ENCODE assay signal across 11 cellular contexts in the genomic region with DNA sequence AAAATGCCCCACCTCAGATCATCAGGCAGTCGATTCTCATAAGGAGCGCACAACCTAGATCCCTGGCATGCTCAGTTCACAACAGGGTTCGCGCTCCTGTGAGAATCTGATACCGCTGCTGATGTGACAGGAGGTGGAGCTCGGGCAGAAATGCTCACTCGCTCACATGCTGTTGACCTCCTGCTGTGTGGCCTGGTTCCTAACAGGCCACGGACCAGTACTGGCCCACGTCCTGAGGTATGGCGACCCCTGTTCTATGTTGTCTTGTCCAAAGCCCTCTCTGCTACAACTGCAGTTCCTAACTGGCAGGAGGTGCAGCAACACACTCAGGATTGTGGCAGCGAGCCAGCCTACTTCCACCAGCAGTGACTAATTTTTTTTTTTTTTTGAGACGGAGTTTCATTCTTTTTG.
DNase-seq lines count a peak whose midpoint lies in the region; ATAC-seq and TF ChIP-seq lines count a peak whose summit lies in the region.
"Had no signal": no experiment of that assay in that cellular context is flagged by ENCODE, and none has a peak within 500 bp of the region (broad histone marks: within the 10 kb centered on the region; RNA-seq: fewer than 3 reads in every experiment).

No MANE protein-coding gene starts in this region.

- peaks cover 5% of the 10 kb centered on the region for H3K9me3 Mint-ChIP-seq in endodermal cell
- H3K9me3 Mint-ChIP-seq in activated CD4-positive, alpha-beta T cell treated with anti-CD3 and anti-CD28 coated beads, Interleukin-2, amount 10 ng/mL, durations not matched to agents 24 days and 14 days = no peaks in the 10 kb centered on the region
- H3K9me3 Mint-ChIP-seq: activated T-helper 1 cell treated with anti-CD3 and anti-CD28 coated beads, Interleukin-12 subunit alpha, Interleukin-12 subunit beta, Interleukin-2, Interleukin-4 antibody, amounts not matched to agents 30 ng/mL and 10 ng/mL and 1 ng/mL, durations not matched to agents 14 hours and 24 hours and 36 hours had no signal

- H3K36me3 ChIP-seq in endodermal cell (ENCODE audit: control insufficient read depth, insufficient read depth, low read length) (peaks cover 47% of the 10 kb centered on the region), trophoblast cell (ENCODE audit: control insufficient read depth in 1 of 2, insufficient read depth in 2 of 2, low read length in 2 of 2) (peaks cover 11 to 20% of the 10 kb centered on the region in 2 experiments)

- H3K27ac Mint-ChIP-seq in endodermal cell = peak overlapping the region; percentile 55
- H3K27ac Mint-ChIP-seq in activated CD4-positive, alpha-beta T cell treated with anti-CD3 and anti-CD28 coated beads, Interleukin-2, amount 10 ng/mL, durations not matched to agents 24 days and 14 days = no peak overlapping the region
- H3K27ac Mint-ChIP-seq: activated T-helper 1 cell treated with anti-CD3 and anti-CD28 coated beads, Interleukin-12 subunit alpha, Interleukin-12 subunit beta, Interleukin-2, Interleukin-4 antibody, amounts not matched to agents 30 ng/mL and 10 ng/mL and 1 ng/mL, durations not matched to agents 14 hours and 24 hours and 36 hours had no signal

- no peaks in the 10 kb centered on the region for H3K79me1 ChIP-seq in trophoblast cell (ENCODE audit: low read length)

- H3K4me2 ChIP-seq in trophoblast cell (ENCODE audit: low read length) = no peak overlapping the region

- H3K27ac ChIP-seq in endodermal cell (ENCODE audit: low read depth, low read length) (no peak overlapping the region), trophoblast cell (ENCODE audit: low read depth, low read length) (no peak overlapping the region)
- H3K27ac ChIP-seq: right lobe of liver had no signal

- H3K4ac ChIP-seq in trophoblast cell (ENCODE audit: low read depth, low read length) = no peak overlapping the region

- H3K14ac ChIP-seq in trophoblast cell (ENCODE audit: low read length) = no peak overlapping the region

- peak overlapping the region; percentile 76 for H3K23ac ChIP-seq in trophoblast cell (ENCODE audit: low read length)

- H4K8ac ChIP-seq in trophoblast cell (ENCODE audit: low read depth, low read length) = no peak overlapping the region

- 93% methylated on average over 12 of the region's 12 CpGs for WGBS in endodermal cell (ENCODE audit: insufficient coverage in 1 of 2, insufficient read length in 1 of 2), 2 experiments
- WGBS in trophoblast cell (ENCODE audit: extremely low coverage, insufficient coverage, insufficient read length) = no CpG with 5 or more reads among the region's 12 CpGs

- no peak overlapping the region for H2AK5ac ChIP-seq in trophoblast cell (ENCODE audit: low read length)

- H2AFZ ChIP-seq in trophoblast cell (ENCODE audit: insufficient read depth, low read length, poor library complexity) = no peak overlapping the region

- no peak overlapping the region for H2BK12ac ChIP-seq in trophoblast cell (ENCODE audit: low read length)

- no peak overlapping the region for H4K12ac ChIP-seq in trophoblast cell (ENCODE audit: low read depth, low read length)

- H2BK5ac ChIP-seq in trophoblast cell (ENCODE audit: low read depth, low read length, poor library complexity) = no peak overlapping the region

- intact Hi-C loops in activated CD4-positive, alpha-beta T cell treated with anti-CD3 and anti-CD28 coated beads, Interleukin-2, amount 10 ng/mL, durations not matched to agents 24 days and 14 days (cut with micrococcal nuclease) = no loop called here

- H3K4me3 ChIP-seq in endodermal cell (ENCODE audit: low read length) = no peak overlapping the region
- H3K4me3 ChIP-seq in trophoblast cell (ENCODE audit: low read depth, low read length) = no peak overlapping the region
- H3K4me3 ChIP-seq: right lobe of liver had no signal

- H3K36me3 Mint-ChIP-seq in endodermal cell (ENCODE audit: low read depth) = peaks cover 70% of the 10 kb centered on the region
- peaks cover 49% of the 10 kb centered on the region for H3K36me3 Mint-ChIP-seq in activated CD4-positive, alpha-beta T cell treated with anti-CD3 and anti-CD28 coated beads, Interleukin-2, amount 10 ng/mL, durations not matched to agents 24 days and 14 days (ENCODE audit: low read depth)

- no peak overlapping the region for H3K9ac ChIP-seq in endodermal cell (ENCODE audit: extremely low read depth, low read length, poor library complexity, severe bottlenecking)
- no peak overlapping the region for H3K9ac ChIP-seq in trophoblast cell (ENCODE audit: low read length)

- ATAC-seq in HG03521 (IDR thresholded peaks at IDR 0.05; ENCODE audit: unreplicated experiment) = no peak
- no peak for ATAC-seq in left lobe of liver
- ATAC-seq in HG02763 (IDR thresholded peaks at IDR 0.05; ENCODE audit: unreplicated experiment) = no peak
- ATAC-seq: right lobe of liver had no signal

- no peaks in the 10 kb centered on the region for H3K79me2 ChIP-seq in trophoblast cell (ENCODE audit: control insufficient read depth, insufficient read depth, low read length, poor library complexity)

- no peak overlapping the region for H3K4me3 Mint-ChIP-seq in endodermal cell
- H3K4me3 Mint-ChIP-seq in activated CD4-positive, alpha-beta T cell treated with anti-CD3 and anti-CD28 coated beads, Interleukin-2, amount 10 ng/mL, durations not matched to agents 24 days and 14 days = no peak overlapping the region
- H3K4me3 Mint-ChIP-seq: activated T-helper 1 cell treated with anti-CD3 and anti-CD28 coated beads, Interleukin-12 subunit alpha, Interleukin-12 subunit beta, Interleukin-2, Interleukin-4 antibody, amounts not matched to agents 30 ng/mL and 10 ng/mL and 1 ng/mL, durations not matched to agents 14 hours and 24 hours and 36 hours had no signal

- no peaks in the 10 kb centered on the region for H3K4me1 ChIP-seq in endodermal cell (ENCODE audit: control insufficient read depth, insufficient read depth, low read length)
- peaks cover 0 to 4% of the 10 kb centered on the region in 2 experiments for H3K4me1 ChIP-seq in trophoblast cell (ENCODE audit: control insufficient read depth in 1 of 2, insufficient read depth in 2 of 2, low read length in 2 of 2)
- H3K4me1 ChIP-seq: right lobe of liver had no signal

- no peak overlapping the region for H3K18ac ChIP-seq in trophoblast cell (ENCODE audit: low read length)

- in situ Hi-C loops in Caki2 (cut with HindIII; ENCODE audit: low pct_unique_long_range_greater_than_20kb, low sequenced_read_pairs) = no loop called here

- H3K9me3 ChIP-seq in endodermal cell (ENCODE audit: control insufficient read depth, low read length) = peaks cover 5% of the 10 kb centered on the region
- H3K9me3 ChIP-seq in trophoblast cell (ENCODE audit: insufficient read depth, low read depth, low read length) = peaks cover 3% of the 10 kb centered on the region
- H3K9me3 ChIP-seq: right lobe of liver had no signal

- no peaks in the 10 kb centered on the region for H3K27me3 ChIP-seq in endodermal cell (ENCODE audit: control insufficient read depth, insufficient read depth, low read length, poor library complexity, severe bottlenecking)
- no peaks in the 10 kb centered on the region for H3K27me3 ChIP-seq in trophoblast cell (ENCODE audit: insufficient read depth, low read length)
- H3K27me3 ChIP-seq: right lobe of liver had no signal

- TF ChIP-seq CTCF in endodermal cell (conservative IDR thresholded peaks at IDR 0.05) = no peak

- no peaks in the 10 kb centered on the region for H3K27me3 Mint-ChIP-seq in endodermal cell (ENCODE audit: insufficient read depth)
- H3K27me3 Mint-ChIP-seq in activated CD4-positive, alpha-beta T cell treated with anti-CD3 and anti-CD28 coated beads, Interleukin-2, amount 10 ng/mL, durations not matched to agents 24 days and 14 days = no peaks in the 10 kb centered on the region

- peak; percentile 36 for DNase-seq in Caki2 (ENCODE audit: low read depth)
- DNase-seq in NCI-H2171 (lab: John Stamatoyannopoulos, UW) = peak; percentile 74
- no peak for DNase-seq in endodermal cell
- DNase-seq in trophoblast cell = no peak
- DNase-seq in activated CD4-positive, alpha-beta T cell treated with anti-CD3 and anti-CD28 coated beads, Interleukin-2, amount 10 ng/mL, durations not matched to agents 24 days and 14 days = no peak
- DNase-seq in left lobe of liver (ENCODE audit: low spot score) = no peak
- DNase-seq: NCI-H510A, right lobe of liver had no signal

- H3K4me1 Mint-ChIP-seq in endodermal cell = peaks cover 6% of the 10 kb centered on the region
- H3K4me1 Mint-ChIP-seq in activated CD4-positive, alpha-beta T cell treated with anti-CD3 and anti-CD28 coated beads, Interleukin-2, amount 10 ng/mL, durations not matched to agents 24 days and 14 days = no peaks in the 10 kb centered on the region

- no peak overlapping the region for H4K91ac ChIP-seq in trophoblast cell (ENCODE audit: low read depth, low read length)

- H2BK120ac ChIP-seq in trophoblast cell (ENCODE audit: insufficient read depth, low read length, poor library complexity) = no peak overlapping the region

Comparison
In these comparisons a context has a peak if more than half of its experiments do, and no peak if none do; other contexts are left out.
1. DNase-seq: peak in Caki2 (single experiment) and NCI-H2171 (single experiment); none in endodermal cell (single experiment), trophoblast cell (0 of 2), activated CD4-positive, alpha-beta T cell treated with anti-CD3 and anti-CD28 coated beads, Interleukin-2, amount 10 ng/mL, durations not matched to agents 24 days and 14 days (single experiment) and left lobe of liver (single experiment).